ENCODE assay signal across 8 cellular contexts in genomic region chr15:81000626-81001179, GRCh38. TPM values are rescaled to one million over a fixed set of nuclear protein-coding genes. Genes with fewer than 3 reads are reported as not detected.
DNase-seq lines count a peak whose midpoint lies in the region; ATAC-seq, FAIRE-seq and TF ChIP-seq lines count a peak whose summit lies in the region.

Gene TLNRD1 (plus strand): TSS chr15:81000923. CDS start chr15:81002272, 1,349 bp downstream.

- H3K79me2 ChIP-seq in astrocyte (ENCODE audit: insufficient read depth, low read length), result peaks cover 52% of the 10 kb centered on the region

- peak within 1 kb of the TSS; percentile 94 for H3K9ac ChIP-seq in astrocyte (ENCODE audit: low read length)

- peak; percentile 35 for ATAC-seq in GM18508 (IDR thresholded peaks at IDR 0.05; ENCODE audit: insufficient read depth, unreplicated experiment)
- peak; percentile 70 for ATAC-seq in HG02970 (IDR thresholded peaks at IDR 0.05; ENCODE audit: low FRiP score, unreplicated experiment)
- peak; percentile 87 for ATAC-seq in aorta (ENCODE audit: low FRiP score)

- intact Hi-C loops in aorta (cut with DNase I), result loop anchor here (5.0 to 10.0 kb wide), 2 partner anchors 267 to 334 kb away; no protein-coding TSS in a partner anchor

- no peak for FAIRE-seq in astrocyte (lab: Jason Lieb, UNC)

- H3K9me3 ChIP-seq in astrocyte (ENCODE audit: insufficient read depth, low read depth, low read length), result no peaks in the 10 kb centered on the region
- no peaks in the 10 kb centered on the region for H3K9me3 ChIP-seq in aorta (ENCODE audit: control insufficient read depth, low read length)

- peak within 1 kb of the TSS; percentile 86 for H2AFZ ChIP-seq in astrocyte (ENCODE audit: low read depth, low read length)

- WGBS in aorta, 2 donors, result 0 to 1% methylated on average over 43 to 67 of the region's 67 CpGs

- H3K4me1 Mint-ChIP-seq in astrocyte (ENCODE audit: low read depth, unreplicated experiment), result peaks cover 14% of the 10 kb centered on the region

- H3K27me3 ChIP-seq in astrocyte (ENCODE audit: insufficient read depth, low read length), result no peaks in the 10 kb centered on the region
- H3K27me3 ChIP-seq in aorta (ENCODE audit: control insufficient read depth in 1 of 2, insufficient read depth in 2 of 2, low read length in 1 of 2), result no peaks in the 10 kb centered on the region

- H3K4me3 ChIP-seq in astrocyte (ENCODE audit: insufficient read depth, low read depth, low read length) (peak within 1 kb of the TSS; percentile 85), aorta (ENCODE audit: low read length in 2 of 2) (peak within 1 kb of the TSS; percentile 81 to 91)

- H3K27ac Mint-ChIP-seq in astrocyte (ENCODE audit: unreplicated experiment), result peak within 1 kb of the TSS; percentile 89

- peaks cover 37% of the 10 kb centered on the region for H4K20me1 ChIP-seq in astrocyte (ENCODE audit: insufficient read depth, low read length)

- peak within 1 kb of the TSS; percentile 97 for H3K4me3 Mint-ChIP-seq in astrocyte (ENCODE audit: unreplicated experiment)

- H3K4me1 ChIP-seq in astrocyte (ENCODE audit: insufficient read depth, low read length) (peaks cover 16% of the 10 kb centered on the region), aorta (ENCODE audit: control insufficient read depth in 1 of 2, insufficient read depth in 2 of 2, low read length in 2 of 2) (peaks cover 0 to 5% of the 10 kb centered on the region in 2 donors)

- H3K36me3 Mint-ChIP-seq in astrocyte (ENCODE audit: low read depth, unreplicated experiment), result no peaks in the 10 kb centered on the region

- H3K27me3 Mint-ChIP-seq in astrocyte (ENCODE audit: low read depth, unreplicated experiment), result no peaks in the 10 kb centered on the region

- peak within 1 kb of the TSS; percentile 95 for H3K4me2 ChIP-seq in astrocyte (ENCODE audit: low read length)

- peaks cover 2% of the 10 kb centered on the region for H3K9me3 Mint-ChIP-seq in astrocyte (ENCODE audit: unreplicated experiment)

- TF ChIP-seq CTCF in astrocyte (IDR thresholded peaks at IDR 0.05; ENCODE audit: insufficient read depth, low read depth, low read length), result no peak

- H3K27ac ChIP-seq in astrocyte (ENCODE audit: low read depth, low read length), result peak within 1 kb of the TSS; percentile 90
- H3K27ac ChIP-seq in aorta (ENCODE audit: low read depth in 1 of 2, low read length in 2 of 2), result peak within 1 kb of the TSS; percentile 28 to 91

- H3K36me3 ChIP-seq in astrocyte (ENCODE audit: insufficient read depth, low read length) (peaks cover 7% of the 10 kb centered on the region), aorta (ENCODE audit: control insufficient read depth in 1 of 2, insufficient read depth in 2 of 2, low read length in 1 of 2) (peaks cover 0 to 3% of the 10 kb centered on the region in 2 donors)

- DNase-seq in NCI-H2029 (lab: John Stamatoyannopoulos, UW) (peak; percentile 55), T-helper 9 cell (peak; percentile 71), astrocyte (ENCODE audit: low read depth) (peak; percentile 86), hepatic stellate cell (ENCODE audit: low spot score) (peak; percentile 91), retina (peak; percentile 91), aorta (peak; percentile 96)

RNA-seq across cellular contexts. Expression of gene TLNRD1, which starts in this region (rescaled TPM):
- total RNA-seq in astrocyte, result 24.2 and 24.3 TPM in 2 replicates
- 10 to 100 TPM; 15.7 to 24.4 TPM for total RNA-seq in aorta
- polyA plus RNA-seq in aorta, result 1 to 10 TPM; 1.6 to 4.3 TPM

Comparison
In these comparisons a context has a peak if more than half of its experiments do, and no peak if none do; other contexts are left out.
1. Peak in every context shown above with its lines: DNase-seq, ATAC-seq, H3K4me3 ChIP-seq and H3K27ac ChIP-seq.
2. ATAC-seq: peak in every context shown above with its lines; median percentile 87 in aorta; 70 in HG02970; 35 in GM18508.